8 cellular contexts compared by ENCODE assay signal in the genomic region with DNA sequence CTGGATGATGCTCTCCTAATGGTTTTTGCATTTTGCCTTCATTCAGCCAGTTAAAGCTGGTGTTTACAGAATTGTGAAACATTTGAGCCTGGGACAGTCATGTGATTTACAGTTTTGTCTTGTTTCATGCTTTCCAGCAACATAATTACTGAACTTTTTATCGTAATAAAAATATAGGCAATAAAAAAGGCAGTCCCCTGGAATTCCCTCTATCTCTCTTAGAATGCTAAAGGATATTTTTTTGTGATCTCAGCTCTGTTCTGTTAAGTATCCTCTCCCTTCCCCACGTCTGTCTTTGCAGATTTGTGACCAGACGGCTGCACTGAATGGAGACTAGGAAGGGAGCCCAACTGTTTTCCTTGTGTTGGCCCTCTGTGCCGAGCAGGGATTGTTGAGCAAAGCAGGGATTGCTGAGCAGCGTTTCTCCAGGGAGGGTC.
DNase-seq lines count a peak whose midpoint lies in the region; ATAC-seq and TF ChIP-seq lines count a peak whose summit lies in the region.
"Had no signal": no experiment of that assay in that cellular context is flagged by ENCODE, and none has a peak within 500 bp of the region (broad histone marks: within the 10 kb centered on the region; RNA-seq: fewer than 3 reads in every experiment).

No MANE protein-coding gene starts in this region.

- no peaks in the 10 kb centered on the region for H3K9me3 ChIP-seq in NT2/D1 (ENCODE audit: insufficient read depth, low read length)
- H3K9me3 ChIP-seq in muscle layer of duodenum (ENCODE audit: control insufficient read depth in 1 of 2, low read length in 2 of 2) = no peaks in the 10 kb centered on the region
- no peaks in the 10 kb centered on the region for H3K9me3 ChIP-seq in uterus

- TF ChIP-seq CTCF in fibroblast of villous mesenchyme (IDR thresholded peaks at IDR 0.05; ENCODE audit: insufficient read depth, low read depth, low read length) (no peak), uterus (IDR thresholded peaks at IDR 0.05) (peak in 1 of 4 experiments; percentile 13)

- H3K4me1 ChIP-seq in NT2/D1 (ENCODE audit: insufficient read depth, insufficient read length) (no peaks in the 10 kb centered on the region), muscle layer of duodenum (ENCODE audit: control insufficient read depth in 1 of 2, insufficient read depth in 2 of 2, low read length in 2 of 2) (peaks cover 0 to 7% of the 10 kb centered on the region in 2 donors), uterus (peaks cover 4 to 6% of the 10 kb centered on the region in 2 donors)

- ATAC-seq in GM18858 (IDR thresholded peaks at IDR 0.05; ENCODE audit: unreplicated experiment) = no peak

- H3K4me3 ChIP-seq in NT2/D1 (ENCODE audit: insufficient read length, low read depth) (no peak overlapping the region), fibroblast of villous mesenchyme (ENCODE audit: low read depth, low read length) (no peak overlapping the region), muscle layer of duodenum (ENCODE audit: low read depth in 1 of 2, low read length in 2 of 2) (no peak overlapping the region), uterus (no peak overlapping the region)

- H3K27ac ChIP-seq in muscle layer of duodenum (ENCODE audit: low read length) = peak overlapping the region; percentile 11
- peak overlapping the region; percentile 11 to 28 for H3K27ac ChIP-seq in uterus

- H3K27me3 ChIP-seq in NT2/D1 (ENCODE audit: insufficient read depth, insufficient read length) (no peaks in the 10 kb centered on the region), muscle layer of duodenum (ENCODE audit: low read depth, low read length) (no peaks in the 10 kb centered on the region), uterus (no peaks in the 10 kb centered on the region)

- TF ChIP-seq POLR2A in uterus (IDR thresholded peaks at IDR 0.05) = no peak

- intact Hi-C loops in uterus (cut with DNase I; ENCODE audit: low total_unique reads) = no loop called here

- no peak overlapping the region for H3K9ac ChIP-seq in NT2/D1 (ENCODE audit: insufficient read length, low read depth)

- DNase-seq in NT2/D1 (ENCODE audit: low read depth, low spot score) (peak; percentile 40), fibroblast of villous mesenchyme (ENCODE audit: low read depth) (peak; percentile 86), uterus (peak; percentile 58 to 79), SKM-1 (lab: John Stamatoyannopoulos, UW; ENCODE audit: unreplicated experiment) (no peak)
- no peak for DNase-seq in activated T-cell treated with anti-CD3 and anti-CD28 coated beads, Interleukin-2, amount 50 U/mL, for 1 hour
- DNase-seq: NCI-H2227 treated with DMSO at 0.1 percent for 48 hours had no signal

- H3K36me3 ChIP-seq in NT2/D1 (ENCODE audit: insufficient read depth, insufficient read length, low read length) (no peaks in the 10 kb centered on the region), muscle layer of duodenum (ENCODE audit: control insufficient read depth in 1 of 2, insufficient read depth in 2 of 2, low read length in 2 of 2) (no peaks in the 10 kb centered on the region), uterus (no peaks in the 10 kb centered on the region)

Comparison
In these comparisons a context has a peak if more than half of its experiments do, and no peak if none do; other contexts are left out.
1. DNase-seq: peak in NT2/D1 (single experiment), fibroblast of villous mesenchyme (single experiment) and uterus (2 of 2); none in activated T-cell treated with anti-CD3 and anti-CD28 coated beads, Interleukin-2, amount 50 U/mL, for 1 hour (single experiment) and SKM-1 (single experiment).